ENCODE assay signal across 1 cellular context in the genomic region with DNA sequence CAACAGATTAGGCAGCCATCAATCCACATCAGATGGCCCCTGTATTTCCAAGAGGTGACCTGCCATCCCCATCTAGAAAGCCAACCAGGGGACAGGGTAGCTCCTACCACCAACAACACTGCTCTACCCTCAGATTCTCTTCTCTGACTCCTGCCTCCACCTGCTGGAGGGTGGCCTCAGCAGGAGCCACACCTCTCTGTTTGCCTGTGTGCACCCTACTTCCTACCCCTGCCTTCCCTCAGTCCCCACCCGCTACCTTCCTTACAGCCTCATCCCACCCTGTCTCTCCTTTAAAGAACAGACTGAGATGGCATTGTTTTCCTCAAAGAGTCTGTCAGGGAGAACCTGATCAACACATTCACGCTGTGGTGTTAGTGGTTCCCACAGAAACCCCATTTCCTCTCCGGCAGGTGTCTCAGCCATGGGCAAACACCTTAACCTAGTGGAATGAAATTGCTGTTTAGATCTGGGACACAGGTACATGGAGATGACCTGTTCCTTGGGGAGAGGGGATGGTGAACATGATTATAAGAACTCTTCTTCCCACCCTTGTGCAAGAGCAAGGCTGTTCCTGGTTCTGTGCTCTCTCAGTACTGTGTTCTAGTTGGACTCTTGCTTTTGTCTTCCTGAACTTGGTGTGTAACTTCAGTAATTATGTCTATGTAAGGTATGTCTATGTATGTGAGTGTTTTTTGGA.
TF ChIP-seq lines count a peak whose summit lies in the region.

No MANE protein-coding gene starts in this region.

TF ChIP-seq in GM23338, 12 proteins besides CTCF, POLR2A, EP300 and RAD21 (continued from another document):
- TF ChIP-seq ZNF462 (CRISPR knock-in tag; IDR thresholded peaks at IDR 0.05) (no peak), ZNF114 (CRISPR knock-in tag; IDR thresholded peaks at IDR 0.05) (no peak), ZNF331 (CRISPR knock-in tag; IDR thresholded peaks at IDR 0.05; ENCODE audit: low read depth) (no peak), JUNB (IDR thresholded peaks at IDR 0.05; ENCODE audit: unreplicated experiment) (no peak), NANOG (IDR thresholded peaks at IDR 0.05; ENCODE audit: borderline replicate concordance) (no peak), CREB1 (CRISPR knock-in tag; IDR thresholded peaks at IDR 0.05; ENCODE audit: low read depth) (no peak), EZH2 (IDR thresholded peaks at IDR 0.05; ENCODE audit: low read depth, unreplicated experiment) (no peak), POLR2AphosphoS5 (IDR thresholded peaks at IDR 0.05; ENCODE audit: low read depth) (no peak)
- TF ChIP-seq, protein P1, sequence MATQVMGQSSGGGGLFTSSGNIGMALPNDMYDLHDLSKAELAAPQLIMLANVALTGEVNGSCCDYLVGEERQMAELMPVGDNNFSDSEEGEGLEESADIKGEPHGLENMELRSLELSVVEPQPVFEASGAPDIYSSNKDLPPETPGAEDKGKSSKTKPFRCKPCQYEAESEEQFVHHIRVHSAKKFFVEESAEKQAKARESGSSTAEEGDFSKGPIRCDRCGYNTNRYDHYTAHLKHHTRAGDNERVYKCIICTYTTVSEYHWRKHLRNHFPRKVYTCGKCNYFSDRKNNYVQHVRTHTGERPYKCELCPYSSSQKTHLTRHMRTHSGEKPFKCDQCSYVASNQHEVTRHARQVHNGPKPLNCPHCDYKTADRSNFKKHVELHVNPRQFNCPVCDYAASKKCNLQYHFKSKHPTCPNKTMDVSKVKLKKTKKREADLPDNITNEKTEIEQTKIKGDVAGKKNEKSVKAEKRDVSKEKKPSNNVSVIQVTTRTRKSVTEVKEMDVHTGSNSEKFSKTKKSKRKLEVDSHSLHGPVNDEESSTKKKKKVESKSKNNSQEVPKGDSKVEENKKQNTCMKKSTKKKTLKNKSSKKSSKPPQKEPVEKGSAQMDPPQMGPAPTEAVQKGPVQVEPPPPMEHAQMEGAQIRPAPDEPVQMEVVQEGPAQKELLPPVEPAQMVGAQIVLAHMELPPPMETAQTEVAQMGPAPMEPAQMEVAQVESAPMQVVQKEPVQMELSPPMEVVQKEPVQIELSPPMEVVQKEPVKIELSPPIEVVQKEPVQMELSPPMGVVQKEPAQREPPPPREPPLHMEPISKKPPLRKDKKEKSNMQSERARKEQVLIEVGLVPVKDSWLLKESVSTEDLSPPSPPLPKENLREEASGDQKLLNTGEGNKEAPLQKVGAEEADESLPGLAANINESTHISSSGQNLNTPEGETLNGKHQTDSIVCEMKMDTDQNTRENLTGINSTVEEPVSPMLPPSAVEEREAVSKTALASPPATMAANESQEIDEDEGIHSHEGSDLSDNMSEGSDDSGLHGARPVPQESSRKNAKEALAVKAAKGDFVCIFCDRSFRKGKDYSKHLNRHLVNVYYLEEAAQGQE (IDR thresholded peaks at IDR 0.05; ENCODE audit: unreplicated experiment) = no peak
- TF ChIP-seq, protein P2, sequence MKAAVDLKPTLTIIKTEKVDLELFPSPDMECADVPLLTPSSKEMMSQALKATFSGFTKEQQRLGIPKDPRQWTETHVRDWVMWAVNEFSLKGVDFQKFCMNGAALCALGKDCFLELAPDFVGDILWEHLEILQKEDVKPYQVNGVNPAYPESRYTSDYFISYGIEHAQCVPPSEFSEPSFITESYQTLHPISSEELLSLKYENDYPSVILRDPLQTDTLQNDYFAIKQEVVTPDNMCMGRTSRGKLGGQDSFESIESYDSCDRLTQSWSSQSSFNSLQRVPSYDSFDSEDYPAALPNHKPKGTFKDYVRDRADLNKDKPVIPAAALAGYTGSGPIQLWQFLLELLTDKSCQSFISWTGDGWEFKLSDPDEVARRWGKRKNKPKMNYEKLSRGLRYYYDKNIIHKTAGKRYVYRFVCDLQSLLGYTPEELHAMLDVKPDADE (IDR thresholded peaks at IDR 0.05) = no peak
